ENCODE assay signal across 10 cellular contexts in genomic region chr12:110279561-110279960, GRCh38. TPM values are rescaled to one million over a fixed set of nuclear protein-coding genes. Genes with fewer than 3 reads are reported as not detected.
A peak's percentile ranks its signal among the peaks of the same experiment; 100 is the strongest.
DNase-seq lines count a peak whose midpoint lies in the region; ATAC-seq and TF ChIP-seq lines count a peak whose summit lies in the region.
"Had no signal": no experiment of that assay in that cellular context is flagged by ENCODE, and none has a peak within 500 bp of the region (broad histone marks: within the 10 kb centered on the region; RNA-seq: fewer than 3 reads in every experiment).

No MANE protein-coding gene starts in this region.

- DNase-seq in left ventricle myocardium inferior (no peak), Right ventricle myocardium superior (no peak), NCI-H69 (lab: John Stamatoyannopoulos, UW) (peak; percentile 66), type B pancreatic cell (ENCODE audit: extremely low spot score, unreplicated experiment) (no peak)
- no peak for DNase-seq in stimulated activated CD8-positive, alpha-beta memory T cell treated with anti-CD3 and anti-CD28 coated beads, Interleukin-4, amount 100 ng/mL, for 48 hours
- DNase-seq: DMS 273 treated with DMSO at 0.1 percent for 48 hours, NCI-H524 treated with DMSO at 0.1 percent for 48 hours had no signal

- H3K9me3 ChIP-seq in left ventricle myocardium inferior (replicated peaks), result no peaks in the 10 kb centered on the region
- no peaks in the 10 kb centered on the region for H3K9me3 ChIP-seq in iPS-18a (ENCODE audit: control insufficient read depth, low read depth, low read length)

- peaks cover 69% of the 10 kb centered on the region for H3K4me1 ChIP-seq in left ventricle myocardium inferior
- peaks cover 32% of the 10 kb centered on the region for H3K4me1 ChIP-seq in iPS-18a (ENCODE audit: control insufficient read depth, low read depth, low read length)

- ATAC-seq in Right ventricle myocardium superior (ENCODE audit: poor library complexity) (no peak), GM21529 (IDR thresholded peaks at IDR 0.05; ENCODE audit: unreplicated experiment) (no peak), GM21825 (IDR thresholded peaks at IDR 0.05; ENCODE audit: unreplicated experiment) (no peak)

- peak overlapping the region; percentile 97 for H3K27ac ChIP-seq in left ventricle myocardium inferior (replicated peaks)
- no peak overlapping the region for H3K27ac ChIP-seq in iPS-18a (ENCODE audit: low read length)

- H3K4me3 Mint-ChIP-seq in type B pancreatic cell, result peak overlapping the region; percentile 83

- H3K36me3 ChIP-seq in left ventricle myocardium inferior (peaks cover 25% of the 10 kb centered on the region), iPS-18a (ENCODE audit: control insufficient read depth, low read depth, low read length) (peaks cover 22% of the 10 kb centered on the region)

- peak overlapping the region; percentile 96 for H3K4me3 ChIP-seq in left ventricle myocardium inferior
- peak overlapping the region; percentile 10 for H3K4me3 ChIP-seq in iPS-18a (ENCODE audit: low read length)

- TF ChIP-seq CTCF in left ventricle myocardium inferior (IDR thresholded peaks at IDR 0.05; ENCODE audit: borderline replicate concordance) (no peak), type B pancreatic cell (conservative IDR thresholded peaks at IDR 0.05) (no peak)

- peak overlapping the region; percentile 70 for H3K27ac Mint-ChIP-seq in type B pancreatic cell

- no peaks in the 10 kb centered on the region for H3K9me3 Mint-ChIP-seq in type B pancreatic cell

- intact Hi-C loops in left ventricle myocardium inferior (cut with micrococcal nuclease), result no loop called here
- intact Hi-C loops in Right ventricle myocardium superior (cut with DNase I), result no loop called here

- H3K9ac ChIP-seq in iPS-18a (ENCODE audit: low read length), result no peak overlapping the region

- no peaks in the 10 kb centered on the region for H3K27me3 Mint-ChIP-seq in type B pancreatic cell

- peaks cover 44% of the 10 kb centered on the region for H3K4me1 Mint-ChIP-seq in type B pancreatic cell (ENCODE audit: unreplicated experiment)

- H3K27me3 ChIP-seq in left ventricle myocardium inferior (ENCODE audit: low read depth) (no peaks in the 10 kb centered on the region), iPS-18a (ENCODE audit: control insufficient read depth, insufficient read depth, low read length) (peaks cover 11% of the 10 kb centered on the region)

- peaks cover 24% of the 10 kb centered on the region for H3K36me3 Mint-ChIP-seq in type B pancreatic cell

RNA-seq across cellular contexts. Expression of gene ATP2A2, which starts 1.5 kb away (rescaled TPM):
- total RNA-seq in left ventricle myocardium inferior, result 1,955 TPM
- 3,087 TPM for total RNA-seq in Right ventricle myocardium superior
- total RNA-seq in type B pancreatic cell (ENCODE audit: low replicate concordance), result 163 and 203 TPM in 2 replicates
